ENCODE assay signal across 1 cellular context in the genomic region with DNA sequence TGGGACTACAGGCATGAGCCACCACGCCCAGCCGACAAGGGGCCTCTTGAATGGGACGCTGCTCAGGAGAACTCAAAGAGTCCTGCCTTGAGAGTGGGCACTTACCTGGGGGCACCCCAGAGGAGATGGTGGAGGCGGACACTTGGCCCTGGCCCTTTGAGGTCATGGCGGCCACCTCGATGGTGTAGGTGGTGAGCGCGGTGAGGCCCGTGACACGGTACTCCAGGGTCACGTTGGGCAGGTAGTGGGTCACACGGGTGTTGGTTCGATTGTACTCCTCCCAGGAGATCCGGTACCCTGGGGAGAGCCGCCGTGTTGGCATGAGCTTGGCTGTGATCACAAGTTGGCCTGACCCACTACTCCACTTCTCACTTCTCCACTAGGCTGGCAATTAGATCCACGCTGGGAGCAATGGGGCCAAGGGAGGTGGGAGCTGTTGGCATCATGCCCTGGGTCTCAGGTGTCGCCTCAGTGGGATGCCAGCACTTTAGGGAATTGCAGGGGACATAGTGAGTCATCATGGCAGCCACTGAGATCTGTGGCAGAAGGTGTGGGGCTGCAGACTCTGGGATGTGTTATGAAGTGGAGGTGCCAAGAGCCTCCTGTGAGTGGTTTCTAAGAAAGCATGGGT.
TF ChIP-seq lines count a peak whose summit lies in the region.

No MANE protein-coding gene starts in this region.

TF ChIP-seq in HCT116, 20 proteins besides CTCF, POLR2A, EP300 and RAD21 (continued from another document):
- TF ChIP-seq, protein P1, sequence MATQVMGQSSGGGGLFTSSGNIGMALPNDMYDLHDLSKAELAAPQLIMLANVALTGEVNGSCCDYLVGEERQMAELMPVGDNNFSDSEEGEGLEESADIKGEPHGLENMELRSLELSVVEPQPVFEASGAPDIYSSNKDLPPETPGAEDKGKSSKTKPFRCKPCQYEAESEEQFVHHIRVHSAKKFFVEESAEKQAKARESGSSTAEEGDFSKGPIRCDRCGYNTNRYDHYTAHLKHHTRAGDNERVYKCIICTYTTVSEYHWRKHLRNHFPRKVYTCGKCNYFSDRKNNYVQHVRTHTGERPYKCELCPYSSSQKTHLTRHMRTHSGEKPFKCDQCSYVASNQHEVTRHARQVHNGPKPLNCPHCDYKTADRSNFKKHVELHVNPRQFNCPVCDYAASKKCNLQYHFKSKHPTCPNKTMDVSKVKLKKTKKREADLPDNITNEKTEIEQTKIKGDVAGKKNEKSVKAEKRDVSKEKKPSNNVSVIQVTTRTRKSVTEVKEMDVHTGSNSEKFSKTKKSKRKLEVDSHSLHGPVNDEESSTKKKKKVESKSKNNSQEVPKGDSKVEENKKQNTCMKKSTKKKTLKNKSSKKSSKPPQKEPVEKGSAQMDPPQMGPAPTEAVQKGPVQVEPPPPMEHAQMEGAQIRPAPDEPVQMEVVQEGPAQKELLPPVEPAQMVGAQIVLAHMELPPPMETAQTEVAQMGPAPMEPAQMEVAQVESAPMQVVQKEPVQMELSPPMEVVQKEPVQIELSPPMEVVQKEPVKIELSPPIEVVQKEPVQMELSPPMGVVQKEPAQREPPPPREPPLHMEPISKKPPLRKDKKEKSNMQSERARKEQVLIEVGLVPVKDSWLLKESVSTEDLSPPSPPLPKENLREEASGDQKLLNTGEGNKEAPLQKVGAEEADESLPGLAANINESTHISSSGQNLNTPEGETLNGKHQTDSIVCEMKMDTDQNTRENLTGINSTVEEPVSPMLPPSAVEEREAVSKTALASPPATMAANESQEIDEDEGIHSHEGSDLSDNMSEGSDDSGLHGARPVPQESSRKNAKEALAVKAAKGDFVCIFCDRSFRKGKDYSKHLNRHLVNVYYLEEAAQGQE (IDR thresholded peaks at IDR 0.05; ENCODE audit: low read depth), result no peak
- TF ChIP-seq, protein P2, sequence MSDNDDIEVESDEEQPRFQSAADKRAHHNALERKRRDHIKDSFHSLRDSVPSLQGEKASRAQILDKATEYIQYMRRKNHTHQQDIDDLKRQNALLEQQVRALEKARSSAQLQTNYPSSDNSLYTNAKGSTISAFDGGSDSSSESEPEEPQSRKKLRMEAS (IDR thresholded peaks at IDR 0.05), result no peak
- no peak for TF ChIP-seq TCF7L2 (IDR thresholded peaks at IDR 0.05; ENCODE audit: borderline replicate concordance, extremely low read depth, insufficient read depth, insufficient read length)
TF ChIP-seq in HCT116: peak in this region for 0.
